Comparison of ENCODE assay signal across 23 cellular contexts in the genomic region with DNA sequence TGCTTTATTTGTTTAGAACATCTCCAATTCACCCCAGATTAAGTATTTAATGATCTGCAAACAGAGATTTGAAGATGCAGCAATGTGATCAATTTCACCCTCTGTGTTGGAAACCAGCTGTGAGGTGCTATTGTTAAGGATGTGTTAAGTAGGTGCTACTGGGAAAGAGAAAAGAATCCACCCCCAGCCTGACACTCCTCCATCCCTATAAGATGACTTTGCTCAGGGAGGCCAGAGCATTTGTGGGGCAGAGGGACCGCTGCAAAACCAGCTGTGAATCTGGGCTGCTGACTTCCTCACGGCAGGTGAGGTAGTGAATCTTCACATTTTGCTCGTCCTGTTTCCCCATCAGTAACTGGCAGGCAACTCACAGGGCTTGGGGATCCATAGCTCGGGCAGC.
A peak's percentile ranks its signal among the peaks of the same experiment; 100 is the strongest.
DNase-seq lines count a peak whose midpoint lies in the region; ATAC-seq, FAIRE-seq and TF ChIP-seq lines count a peak whose summit lies in the region.
"Had no signal": no experiment of that assay in that cellular context is flagged by ENCODE, and none has a peak within 500 bp of the region (broad histone marks: within the 10 kb centered on the region; RNA-seq: fewer than 3 reads in every experiment).

No MANE protein-coding gene starts in this region.

- no peak overlapping the region for H2AFZ ChIP-seq in H1 (ENCODE audit: low read length)
- H2AFZ ChIP-seq: PC-9 had no signal

- H4K8ac ChIP-seq in H1 (ENCODE audit: extremely low read depth, insufficient read depth, low read length) (no peak overlapping the region), mesendoderm (ENCODE audit: low read depth, low read length) (no peak overlapping the region)

- H2BK5ac ChIP-seq in H1 (ENCODE audit: low read depth, low read length) (no peak overlapping the region), mesendoderm (ENCODE audit: low read length) (no peak overlapping the region)

- no peak for TF ChIP-seq POLR2A in H1 (IDR thresholded peaks at IDR 0.05; ENCODE audit: control extremely low read depth in 1 of 2, low read depth in 2 of 2, low read length in 2 of 2)

- peaks cover 4 to 8% of the 10 kb centered on the region in 2 experiments; a peak in 3 of 4 replicates for H3K9me3 ChIP-seq in H1 (ENCODE audit: insufficient read depth in 2 of 2, low read depth in 1 of 2, low read length in 1 of 2)
- H3K9me3 ChIP-seq: BE2C had no signal

- ATAC-seq in GM21529 (IDR thresholded peaks at IDR 0.05; ENCODE audit: unreplicated experiment) = no peak
- ATAC-seq: HepG2, SK-N-SH treated with all-trans-retinoic acid at 6 μM for 48 hours had no signal

- no peak for TF ChIP-seq EP300 in H1 (IDR thresholded peaks at IDR 0.05; ENCODE audit: borderline replicate concordance in 1 of 2, low read depth in 2 of 2, low read length in 2 of 2)

- H3K18ac ChIP-seq in H1 (ENCODE audit: extremely low read depth, low read length) (no peak overlapping the region), mesendoderm (ENCODE audit: low read length) (no peak overlapping the region)

- no peak overlapping the region for H3K56ac ChIP-seq in H1 (replicated peaks; ENCODE audit: insufficient read length, low read depth, low read length)
- no peak overlapping the region for H3K56ac ChIP-seq in mesendoderm (ENCODE audit: low read length)

- H3K23me2 ChIP-seq in H1 (ENCODE audit: low read depth, low read length) = no peaks in the 10 kb centered on the region

- TF ChIP-seq CTCF in H1 (IDR thresholded peaks at IDR 0.05; ENCODE audit: control extremely low read depth in 1 of 3, insufficient read depth in 1 of 3, low read depth in 1 of 3, low read length in 3 of 3) (no peak), D721Med (IDR thresholded peaks at IDR 0.05; ENCODE audit: insufficient read depth, missing control alignments) (no peak)

- H2AK5ac ChIP-seq in H1 (ENCODE audit: low read depth, low read length) = no peak overlapping the region
- H2AK5ac ChIP-seq in mesendoderm (ENCODE audit: low read length) = no peak overlapping the region

- no peak overlapping the region for H3K27ac ChIP-seq in H1 (ENCODE audit: low read depth, low read length)
- no peak overlapping the region for H3K27ac ChIP-seq in mesendoderm (ENCODE audit: low read depth, low read length)
- H3K27ac ChIP-seq: PC-9, RWPE1 had no signal

- H3K4me3 ChIP-seq in H7 (ENCODE audit: insufficient read depth, low read depth, low read length) (no peak overlapping the region), H1 (ENCODE audit: extremely low read depth in 1 of 4, insufficient read depth in 2 of 4, low read depth in 3 of 4, low read length in 4 of 4) (no peak overlapping the region), mesendoderm (ENCODE audit: low read length) (no peak overlapping the region)
- H3K4me3 ChIP-seq: PC-9 had no signal

- H3K4me1 ChIP-seq in H1 (replicated peaks in 1 of 4; ENCODE audit: control insufficient read depth in 3 of 4, insufficient read depth in 4 of 4, low read length in 3 of 4) = peaks cover 0 to 11% (median 5%) of the 10 kb centered on the region in 4 experiments; a peak in 6 of 7 replicates
- no peaks in the 10 kb centered on the region for H3K4me1 ChIP-seq in mesendoderm (ENCODE audit: control insufficient read depth, low read depth, low read length)
- H3K4me1 ChIP-seq: BE2C had no signal

- H3K4me2 ChIP-seq in H1 (ENCODE audit: insufficient read depth in 1 of 2, low read depth in 2 of 2, low read length in 2 of 2) (no peak overlapping the region), mesendoderm (ENCODE audit: low read length) (no peak overlapping the region)
- H3K4me2 ChIP-seq: PC-9 had no signal

- no peaks in the 10 kb centered on the region for H3K36me3 ChIP-seq in H7 (replicated peaks; ENCODE audit: control insufficient read depth, insufficient read depth, low read length)
- no peaks in the 10 kb centered on the region for H3K36me3 ChIP-seq in H1 (ENCODE audit: control insufficient read depth in 2 of 4, insufficient read depth in 4 of 4, low read length in 3 of 4)
- no peaks in the 10 kb centered on the region for H3K36me3 ChIP-seq in mesendoderm (ENCODE audit: control insufficient read depth, insufficient read depth, low read length)
- H3K36me3 ChIP-seq: BE2C had no signal

- no peak overlapping the region for H3K23ac ChIP-seq in H1 (ENCODE audit: insufficient read length)
- H3K23ac ChIP-seq in mesendoderm (ENCODE audit: low read length) = no peak overlapping the region

- no peaks in the 10 kb centered on the region for H3K79me2 ChIP-seq in H1 (ENCODE audit: control insufficient read depth in 1 of 2, insufficient read depth in 2 of 2, low read length in 2 of 2)
- H3K79me2 ChIP-seq in mesendoderm (ENCODE audit: control insufficient read depth, insufficient read depth, low read length) = no peaks in the 10 kb centered on the region

- H3K27me3 ChIP-seq in H7 (ENCODE audit: control insufficient read depth, insufficient read depth, low read length) (no peaks in the 10 kb centered on the region; the same call in 1 of the 2 replicates), H1 (replicated peaks in 1 of 4; ENCODE audit: control insufficient read depth in 3 of 4, extremely low read depth in 1 of 4, insufficient read depth in 3 of 4, low read length in 3 of 4) (no peaks in the 10 kb centered on the region), mesendoderm (ENCODE audit: insufficient read depth, low read length, poor library complexity) (no peaks in the 10 kb centered on the region)
- H3K27me3 ChIP-seq: BE2C had no signal

- H3K79me1 ChIP-seq in H1 (ENCODE audit: low read depth, low read length) = no peaks in the 10 kb centered on the region
- no peaks in the 10 kb centered on the region for H3K79me1 ChIP-seq in mesendoderm (ENCODE audit: low read length)

- no peak overlapping the region for H3K14ac ChIP-seq in H1 (ENCODE audit: insufficient read length)

- H3K9ac ChIP-seq in H1 (replicated peaks in 1 of 4; ENCODE audit: extremely low read depth in 1 of 4, low read depth in 3 of 4, low read length in 3 of 4) (no peak overlapping the region), mesendoderm (ENCODE audit: low read length) (no peak overlapping the region)

- FAIRE-seq in H1 (lab: Jason Lieb, UNC) (no peak), D721Med (lab: Jason Lieb, UNC) (no peak)
- FAIRE-seq: A204.1, HepG2 had no signal

- H2BK20ac ChIP-seq in H1 (ENCODE audit: low read length) = no peak overlapping the region

- DNase-seq in H7 (peak; percentile 59), NCI-H345 (lab: John Stamatoyannopoulos, UW) (peak; percentile 71), H1 (ENCODE audit: low read depth in 1 of 2, low spot score in 2 of 2) (no peak), mesendoderm (peak; percentile 85), D721Med (ENCODE audit: insufficient read length, low spot score) (no peak), GM19240 (ENCODE audit: insufficient read length, low spot score) (no peak)
- DNase-seq: BE2C; CD4-positive, CD25-positive, alpha-beta regulatory T cell; COR-L47; GDM1; GOT3; KG1; NCI-H1105 treated with DMSO at 0.1 percent for 48 hours; NCI-H187; NCI-H446; NCI-H774; PC-9; SIG-M5 had no signal

- CTCF ChIA-PET in H1 (lab: Charles Lee; ENCODE audit: partially characterized antibody) = interaction anchor here (1.4 to 2.1 kb wide), 2 partner anchors 18 to 49 kb away, joined by 4 to 7 read pairs; no protein-coding TSS in a partner anchor

- H4K5ac ChIP-seq in H1 (ENCODE audit: insufficient read length, low read depth, low read length) = no peak overlapping the region
- no peak overlapping the region for H4K5ac ChIP-seq in mesendoderm (ENCODE audit: low read length)

- 0 out of 2 replicates have a peak overlapping the region, but pooled peaks have one; percentile 5 for H2BK12ac ChIP-seq in H1 (ENCODE audit: low read depth, low read length)

- WGBS in H1 (ENCODE audit: extremely low coverage in 1 of 2, insufficient coverage in 1 of 2, insufficient read length in 1 of 2, insufficient replicate concordance in 2 of 2, low coverage in 1 of 2, low lambda C conversion rate in 2 of 2, missing lambda C conversion rate in 1 of 2), 2 experiments = 70% methylated on average over 4 of the region's 4 CpGs; no CpG with 5 or more reads in 1 of the 2 experiments
- WGBS in mesendoderm (ENCODE audit: extremely low coverage, insufficient coverage, low lambda C conversion rate) = no CpG with 5 or more reads among the region's 4 CpGs

- no peaks in the 10 kb centered on the region for H4K20me1 ChIP-seq in H1 (replicated peaks in 1 of 2; ENCODE audit: control insufficient read depth in 1 of 2, insufficient read depth in 2 of 2, low read length in 2 of 2)

- H2BK15ac ChIP-seq in H1 (ENCODE audit: low read length) (no peak overlapping the region), mesendoderm (replicated peaks; ENCODE audit: low read depth) (no peak overlapping the region)

- no peak overlapping the region for H2BK120ac ChIP-seq in H1 (replicated peaks; ENCODE audit: low read depth, low read length)
- no peak overlapping the region for H2BK120ac ChIP-seq in mesendoderm (ENCODE audit: low read depth, low read length)

- no peak overlapping the region for H3K4ac ChIP-seq in H1 (replicated peaks; ENCODE audit: insufficient read length, low read depth, low read length)
- no peak overlapping the region for H3K4ac ChIP-seq in mesendoderm (ENCODE audit: low read depth, low read length)

- POLR2A ChIA-PET in H1 (lab: Charles Lee; ENCODE audit: partially characterized antibody) = no interaction called here

- no peak for TF ChIP-seq RAD21 in H1 (IDR thresholded peaks at IDR 0.05 in 1 of 2, conservative IDR thresholded peaks at IDR 0.05 in 1 of 2; ENCODE audit: low read depth in 2 of 2, low read length in 2 of 2)

- H4K91ac ChIP-seq in H1 (replicated peaks; ENCODE audit: insufficient read length, low read length) = no peak overlapping the region

TF ChIP-seq in H1, 55 proteins besides CTCF, POLR2A, EP300 and RAD21:
- TF ChIP-seq TCF12 (IDR thresholded peaks at IDR 0.05; ENCODE audit: low read depth, low read length) (0 out of 2 replicates have a peak, but pooled peaks have one; percentile 9), GTF2F1 (IDR thresholded peaks at IDR 0.05; ENCODE audit: borderline replicate concordance, low read depth, low read length) (no peak), YY1 (IDR thresholded peaks at IDR 0.05; ENCODE audit: low read depth, low read length) (0 out of 2 replicates have a peak, but pooled peaks have one; percentile 17)

Comparison
In these comparisons a context has a peak if more than half of its experiments do, and no peak if none do; other contexts are left out.
1. DNase-seq: peak in H7 (single experiment), NCI-H345 (single experiment) and mesendoderm (single experiment); none in H1 (0 of 2), D721Med (single experiment) and GM19240 (single experiment).